In genomic region chr9:107131108-107131799, GRCh38 we compare ENCODE assay signal across 1 cellular context.
TF ChIP-seq lines count a peak whose summit lies in the region.

No MANE protein-coding gene starts in this region.

TF ChIP-seq in H1, 55 proteins besides CTCF, POLR2A, EP300 and RAD21 (continued from another document):
- TF ChIP-seq CBX5 (IDR thresholded peaks at IDR 0.05; ENCODE audit: low read depth, low read length): no peak
- TF ChIP-seq, protein P1, sequence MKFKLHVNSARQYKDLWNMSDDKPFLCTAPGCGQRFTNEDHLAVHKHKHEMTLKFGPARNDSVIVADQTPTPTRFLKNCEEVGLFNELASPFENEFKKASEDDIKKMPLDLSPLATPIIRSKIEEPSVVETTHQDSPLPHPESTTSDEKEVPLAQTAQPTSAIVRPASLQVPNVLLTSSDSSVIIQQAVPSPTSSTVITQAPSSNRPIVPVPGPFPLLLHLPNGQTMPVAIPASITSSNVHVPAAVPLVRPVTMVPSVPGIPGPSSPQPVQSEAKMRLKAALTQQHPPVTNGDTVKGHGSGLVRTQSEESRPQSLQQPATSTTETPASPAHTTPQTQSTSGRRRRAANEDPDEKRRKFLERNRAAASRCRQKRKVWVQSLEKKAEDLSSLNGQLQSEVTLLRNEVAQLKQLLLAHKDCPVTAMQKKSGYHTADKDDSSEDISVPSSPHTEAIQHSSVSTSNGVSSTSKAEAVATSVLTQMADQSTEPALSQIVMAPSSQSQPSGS (IDR thresholded peaks at IDR 0.05; ENCODE audit: low read length): no peak
- TF ChIP-seq ASH2L (IDR thresholded peaks at IDR 0.05; ENCODE audit: low read length): no peak
- TF ChIP-seq CHD2 (IDR thresholded peaks at IDR 0.05; ENCODE audit: low read length): no peak
- no peak for TF ChIP-seq PHF8 (conservative IDR thresholded peaks at IDR 0.05; ENCODE audit: low read depth, low read length)
- no peak for TF ChIP-seq SIX5 (IDR thresholded peaks at IDR 0.05; ENCODE audit: low read depth, low read length)
- no peak for TF ChIP-seq TBP (IDR thresholded peaks at IDR 0.05; ENCODE audit: low read depth, low read length)
- TF ChIP-seq EGR1 (IDR thresholded peaks at IDR 0.05; ENCODE audit: borderline replicate concordance, low read depth, low read length): no peak
- TF ChIP-seq KDM5A (IDR thresholded peaks at IDR 0.05; ENCODE audit: low read length): no peak
- TF ChIP-seq USF2 (IDR thresholded peaks at IDR 0.05; ENCODE audit: low read length): no peak
- no peak for TF ChIP-seq BCL11A (IDR thresholded peaks at IDR 0.05; ENCODE audit: low read depth in 2 of 2, low read length in 2 of 2)
- TF ChIP-seq CBX8 (IDR thresholded peaks at IDR 0.05; ENCODE audit: borderline replicate concordance, low read depth, low read length): no peak
